ENCODE assay signal across 2 cellular contexts in the genomic region with DNA sequence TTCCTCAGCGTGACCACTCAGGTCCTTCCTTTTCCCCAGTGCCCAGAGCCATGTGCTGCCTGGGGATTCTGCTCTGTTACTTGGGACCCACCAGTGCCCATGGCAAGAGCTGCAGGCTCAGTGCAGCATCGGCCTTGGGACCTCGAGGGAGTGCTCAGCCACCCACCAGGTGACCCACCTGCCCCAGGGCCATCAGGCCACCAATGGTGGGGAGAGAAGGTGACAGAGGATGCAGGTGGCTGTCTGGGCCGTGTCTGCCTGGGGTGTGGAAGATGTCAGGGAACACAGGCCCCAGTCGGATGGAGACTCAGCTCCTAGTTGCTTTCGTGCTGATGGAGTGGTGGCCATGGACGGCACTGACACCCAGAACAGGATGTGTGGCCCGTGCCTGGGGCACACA.
TF ChIP-seq lines count a peak whose summit lies in the region.

No MANE protein-coding gene starts in this region.

TF ChIP-seq in IMR-90, 13 proteins besides CTCF, POLR2A, EP300 and RAD21:
- no peak for TF ChIP-seq MAFK (IDR thresholded peaks at IDR 0.05; ENCODE audit: low read depth, low read length)
- no peak for TF ChIP-seq CHD1 (IDR thresholded peaks at IDR 0.05; ENCODE audit: low read depth, low read length)
- TF ChIP-seq, protein P1, sequence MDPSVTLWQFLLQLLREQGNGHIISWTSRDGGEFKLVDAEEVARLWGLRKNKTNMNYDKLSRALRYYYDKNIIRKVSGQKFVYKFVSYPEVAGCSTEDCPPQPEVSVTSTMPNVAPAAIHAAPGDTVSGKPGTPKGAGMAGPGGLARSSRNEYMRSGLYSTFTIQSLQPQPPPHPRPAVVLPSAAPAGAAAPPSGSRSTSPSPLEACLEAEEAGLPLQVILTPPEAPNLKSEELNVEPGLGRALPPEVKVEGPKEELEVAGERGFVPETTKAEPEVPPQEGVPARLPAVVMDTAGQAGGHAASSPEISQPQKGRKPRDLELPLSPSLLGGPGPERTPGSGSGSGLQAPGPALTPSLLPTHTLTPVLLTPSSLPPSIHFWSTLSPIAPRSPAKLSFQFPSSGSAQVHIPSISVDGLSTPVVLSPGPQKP (IDR thresholded peaks at IDR 0.05; ENCODE audit: borderline replicate concordance, low read depth, low read length), result no peak
- no peak for TF ChIP-seq RFX5 (IDR thresholded peaks at IDR 0.05; ENCODE audit: low read depth, low read length)
- no peak for TF ChIP-seq RCOR1 (IDR thresholded peaks at IDR 0.05; ENCODE audit: insufficient replicate concordance, low read length)
- TF ChIP-seq CEBPB (IDR thresholded peaks at IDR 0.05; ENCODE audit: low read depth, low read length), result no peak
- TF ChIP-seq, protein P2, sequence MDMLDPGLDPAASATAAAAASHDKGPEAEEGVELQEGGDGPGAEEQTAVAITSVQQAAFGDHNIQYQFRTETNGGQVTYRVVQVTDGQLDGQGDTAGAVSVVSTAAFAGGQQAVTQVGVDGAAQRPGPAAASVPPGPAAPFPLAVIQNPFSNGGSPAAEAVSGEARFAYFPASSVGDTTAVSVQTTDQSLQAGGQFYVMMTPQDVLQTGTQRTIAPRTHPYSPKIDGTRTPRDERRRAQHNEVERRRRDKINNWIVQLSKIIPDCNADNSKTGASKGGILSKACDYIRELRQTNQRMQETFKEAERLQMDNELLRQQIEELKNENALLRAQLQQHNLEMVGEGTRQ (IDR thresholded peaks at IDR 0.05; ENCODE audit: low read depth, low read length), result no peak
- no peak for TF ChIP-seq NFE2L2 (IDR thresholded peaks at IDR 0.05; ENCODE audit: low read depth, low read length)
- TF ChIP-seq SMC3 (IDR thresholded peaks at IDR 0.05; ENCODE audit: low read depth, low read length), result no peak
- no peak for TF ChIP-seq MAZ (IDR thresholded peaks at IDR 0.05; ENCODE audit: borderline replicate concordance, low read depth, low read length)
- no peak for TF ChIP-seq BHLHE40 (IDR thresholded peaks at IDR 0.05; ENCODE audit: low read depth, low read length)
- no peak for TF ChIP-seq MXI1 (IDR thresholded peaks at IDR 0.05; ENCODE audit: borderline replicate concordance, low read depth, low read length)
- no peak for TF ChIP-seq FOS (IDR thresholded peaks at IDR 0.05; ENCODE audit: low read depth, low read length)

TF ChIP-seq in H1, 55 proteins besides CTCF, POLR2A, EP300 and RAD21:
- no peak for TF ChIP-seq SP2 (IDR thresholded peaks at IDR 0.05; ENCODE audit: low read length)
